4 cellular contexts compared by ENCODE assay signal in the genomic region with DNA sequence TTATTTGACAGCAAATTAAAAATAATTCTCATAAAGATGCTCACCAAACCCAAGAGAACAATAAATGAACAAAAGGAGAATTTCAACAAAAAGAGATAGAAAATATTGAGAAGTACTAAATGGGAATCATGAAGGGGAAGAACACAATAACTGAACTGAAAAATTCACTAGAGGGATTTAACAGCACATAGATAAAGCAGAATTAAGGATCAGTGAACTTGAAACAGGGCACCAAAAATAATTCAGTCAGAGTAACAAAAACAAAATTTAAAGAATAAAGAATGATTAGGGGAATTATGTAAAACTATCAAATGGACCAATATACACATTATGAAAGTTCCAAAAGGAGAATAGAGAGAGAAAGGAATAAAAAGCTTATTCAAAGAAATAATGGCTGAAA. TPM values are rescaled to one million over a fixed set of nuclear protein-coding genes. Genes with fewer than 3 reads are reported as not detected.
"Had no signal": no experiment of that assay in that cellular context is flagged by ENCODE, and none has a peak within 500 bp of the region (broad histone marks: within the 10 kb centered on the region; RNA-seq: fewer than 3 reads in every experiment).

No MANE protein-coding gene starts in this region.

- DNase-seq: GDM1, GF-D8 had no signal

- ATAC-seq: GM12878 had no signal

- H3K4me3 ChIP-seq: GM12878 had no signal

RNA-seq across cellular contexts. Expression of a gene that starts 7.8 kb away (rescaled TPM):
- total RNA-seq: G401, GM12878 had no signal
- polyA plus RNA-seq: GM12878 had no signal
